Comparison of ENCODE assay signal across 31 cellular contexts in the genomic region with DNA sequence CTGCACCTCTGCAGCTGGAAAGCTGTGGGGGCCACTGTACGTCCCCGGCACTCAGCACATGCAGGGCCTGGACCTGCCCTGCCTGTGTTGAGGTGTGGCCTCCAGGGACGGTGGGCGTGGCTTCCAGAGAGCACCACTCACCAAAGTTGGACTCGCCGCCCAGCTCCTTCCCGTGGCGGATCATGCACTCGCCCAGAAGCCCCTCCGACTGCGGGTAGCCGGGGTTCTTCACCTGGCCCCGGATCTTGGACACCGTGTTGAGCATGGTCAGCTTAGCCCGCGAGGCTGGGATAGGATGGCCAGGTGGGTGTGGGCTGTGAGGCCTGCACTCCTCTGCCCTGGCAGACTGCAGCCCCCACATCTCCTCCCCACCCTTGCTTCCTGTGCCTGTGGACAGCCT. TPM values are rescaled to one million over a fixed set of nuclear protein-coding genes. Genes with fewer than 3 reads are reported as not detected.
DNase-seq lines count a peak whose midpoint lies in the region; ATAC-seq and TF ChIP-seq lines count a peak whose summit lies in the region.
"Had no signal": no experiment of that assay in that cellular context is flagged by ENCODE, and none has a peak within 500 bp of the region (broad histone marks: within the 10 kb centered on the region; RNA-seq: fewer than 3 reads in every experiment).

No MANE protein-coding gene starts in this region.

- H2AFZ ChIP-seq in GM23338 = no peak overlapping the region
- H2AFZ ChIP-seq in neuronal stem cell (ENCODE audit: low read length) = no peak overlapping the region
- H2AFZ ChIP-seq: hepatocyte had no signal

- H2BK120ac ChIP-seq in neuronal stem cell (ENCODE audit: low read depth, low read length) = no peak overlapping the region

- no peaks in the 10 kb centered on the region for H3K27me3 ChIP-seq in GM23338 (ENCODE audit: insufficient read depth)
- H3K27me3 ChIP-seq in neuronal stem cell (ENCODE audit: control insufficient read depth in 3 of 3, insufficient read depth in 3 of 3, low read depth in 1 of 3, low read length in 3 of 3) = no peaks in the 10 kb centered on the region
- H3K27me3 ChIP-seq: BLaER1 treated with 17β-estradiol and CSF1 and Interleukin-3, amounts not matched to agents 10 nM and 100 nM; hepatocyte; sigmoid colon; SJCRH30 had no signal

- peaks cover 38% of the 10 kb centered on the region for H3K79me1 ChIP-seq in neuronal stem cell (ENCODE audit: low read depth, low read length)

- ATAC-seq in GM23338 (no peak), left lobe of liver (no peak)
- ATAC-seq: natural killer cell treated with Interleukin-12 subunit alpha and Interleukin-12 subunit beta and Interleukin-15 and Interleukin-18, amount 100 ng/mL, for 72 hours had no signal

- H3K79me2 ChIP-seq in GM23338 (replicated peaks; ENCODE audit: insufficient read depth) = peaks cover 11% of the 10 kb centered on the region; the same call in 1 of the 2 replicates

- DNase-seq in GM23338 (ENCODE audit: low spot score) (no peak), chondrocyte (ENCODE audit: low spot score) (peak; percentile 90), neuronal stem cell (ENCODE audit: low spot score) (no peak), superior temporal gyrus (ENCODE audit: extremely low spot score) (no peak), left lobe of liver (ENCODE audit: low spot score) (no peak)
- no peak for DNase-seq in effector CD8-positive, alpha-beta T cell (lab: John Stamatoyannopoulos, UW)
- DNase-seq: ACHN; activated CD4-positive, alpha-beta T cell treated with anti-CD3 and anti-CD28 coated beads for 4 hours; activated CD8-positive, alpha-beta memory T cell treated with anti-CD3 and anti-CD28 coated beads for 24 hours; activated naive CD4-positive, alpha-beta T cell treated with anti-CD3 and anti-CD28 coated beads, Interleukin-2, amount 50 U/mL, for 16 hours; activated T-cell treated with anti-CD3 and anti-CD28 coated beads for 4 hours; amygdala; Caco-2; DMS53; effector CD4-positive, alpha-beta T cell; mammary epithelial cell; NCI-H2107; NCI-H446; NCI-H774; sigmoid colon; SJCRH30; stimulated activated CD4-positive, alpha-beta T cell treated with anti-CD3 and anti-CD28 coated beads, Interleukin-4, amount 100 ng/mL, for 24 hours; substantia nigra; T-helper 9 cell; WERI-Rb-1 had no signal

- H3K27ac Mint-ChIP-seq in GM23338 = no peak overlapping the region
- no peak overlapping the region for H3K27ac Mint-ChIP-seq in chondrocyte (ENCODE audit: unreplicated experiment)
- H3K27ac Mint-ChIP-seq: activated T-helper 2 cell treated with anti-CD3 and anti-CD28 coated beads, Interferon-gamma antibody, Interleukin-2, Interleukin-4, amounts not matched to agents 10 μg/mL and 5 μg/mL and 100 μg/mL, durations not matched to agents 14 hours and 24 hours and 36 hours; type B pancreatic cell had no signal

- peak overlapping the region; percentile 64 for H3K18ac ChIP-seq in neuronal stem cell (ENCODE audit: low read length)

- H2AK5ac ChIP-seq in neuronal stem cell (ENCODE audit: low read depth, low read length) = peak overlapping the region; percentile 14

- no peaks in the 10 kb centered on the region for H3K9me2 ChIP-seq in GM23338 (ENCODE audit: insufficient read depth)

- no peak overlapping the region for H3K4ac ChIP-seq in neuronal stem cell (ENCODE audit: low read length)

- H3K36me3 Mint-ChIP-seq in GM23338 (ENCODE audit: low read depth) = peaks cover 15% of the 10 kb centered on the region
- peaks cover 5% of the 10 kb centered on the region for H3K36me3 Mint-ChIP-seq in chondrocyte (ENCODE audit: low read depth)
- H3K36me3 Mint-ChIP-seq: natural killer cell treated with Interleukin-12 subunit alpha and Interleukin-12 subunit beta and Interleukin-15 and Interleukin-18, amount 100 ng/mL, for 72 hours; type B pancreatic cell had no signal

- H2BK12ac ChIP-seq in neuronal stem cell (ENCODE audit: low read length) = no peak overlapping the region

- H3K4me1 Mint-ChIP-seq in GM23338 (peaks cover 22% of the 10 kb centered on the region), chondrocyte (ENCODE audit: low read depth) (peaks cover 24% of the 10 kb centered on the region)

- H3K4me3 Mint-ChIP-seq in GM23338 (no peak overlapping the region), chondrocyte (ENCODE audit: unreplicated experiment) (no peak overlapping the region)
- H3K4me3 Mint-ChIP-seq: natural killer cell treated with Interleukin-12 subunit alpha and Interleukin-12 subunit beta and Interleukin-15 and Interleukin-18, amount 100 ng/mL, for 72 hours; type B pancreatic cell had no signal

- H3K9me3 Mint-ChIP-seq in GM23338 (no peaks in the 10 kb centered on the region), chondrocyte (ENCODE audit: low read depth) (no peaks in the 10 kb centered on the region)
- H3K9me3 Mint-ChIP-seq: activated T-helper 2 cell treated with anti-CD3 and anti-CD28 coated beads, Interferon-gamma antibody, Interleukin-2, Interleukin-4, amounts not matched to agents 10 μg/mL and 5 μg/mL and 100 μg/mL, durations not matched to agents 14 hours and 24 hours and 36 hours; natural killer cell treated with Interleukin-12 subunit alpha and Interleukin-12 subunit beta and Interleukin-15 and Interleukin-18, amount 100 ng/mL, for 72 hours; type B pancreatic cell had no signal

- H3K4me1 ChIP-seq in GM23338 (ENCODE audit: insufficient read depth) = peaks cover 10% of the 10 kb centered on the region
- H3K4me1 ChIP-seq in neuronal stem cell (ENCODE audit: control insufficient read depth in 2 of 2, insufficient read depth in 1 of 2, low read depth in 1 of 2, low read length in 2 of 2) = peaks cover 8 to 19% of the 10 kb centered on the region in 2 donors

- peak overlapping the region; percentile 53 for H2BK5ac ChIP-seq in neuronal stem cell (ENCODE audit: low read length)

- peak overlapping the region; percentile 89 for H3K23ac ChIP-seq in neuronal stem cell (ENCODE audit: low read depth, low read length, poor library complexity)

- H3K27ac ChIP-seq in GM23338 (ENCODE audit: low read depth) (no peak overlapping the region), neuronal stem cell (replicated peaks; ENCODE audit: low read length) (no peak overlapping the region)
- H3K27ac ChIP-seq: epithelial cell of prostate, hepatocyte, sigmoid colon, SJCRH30, WERI-Rb-1 had no signal

- H3F3A ChIP-seq in GM23338 (replicated peaks; ENCODE audit: low read depth) = peaks cover 22% of the 10 kb centered on the region

- H3K27me3 Mint-ChIP-seq in GM23338 (ENCODE audit: insufficient read depth, low read depth, poor library complexity) = peaks cover 37% of the 10 kb centered on the region
- no peaks in the 10 kb centered on the region for H3K27me3 Mint-ChIP-seq in chondrocyte (ENCODE audit: low read depth)
- H3K27me3 Mint-ChIP-seq: natural killer cell treated with Interleukin-12 subunit alpha and Interleukin-12 subunit beta and Interleukin-15 and Interleukin-18, amount 100 ng/mL, for 72 hours; type B pancreatic cell had no signal

- H3K14ac ChIP-seq in neuronal stem cell (ENCODE audit: low read length) = no peak overlapping the region

- TF ChIP-seq CTCF in GM23338 (conservative IDR thresholded peaks at IDR 0.05; ENCODE audit: low read depth in 2 of 2) = no peak
- TF ChIP-seq CTCF in chondrocyte (IDR thresholded peaks at IDR 0.05) = no peak

- WGBS in neuronal stem cell (ENCODE audit: extremely low coverage in 2 of 2, insufficient read length in 2 of 2, insufficient replicate concordance in 1 of 2), 2 donors = no CpG with 5 or more reads among the region's 16 CpGs

- no peak overlapping the region for H2BK15ac ChIP-seq in neuronal stem cell (ENCODE audit: low read length)

- peaks cover 11% of the 10 kb centered on the region; the same call in 1 of the 2 replicates for H4K20me1 ChIP-seq in GM23338 (replicated peaks; ENCODE audit: insufficient read depth)

- no peak overlapping the region for H4K91ac ChIP-seq in neuronal stem cell (ENCODE audit: low read depth, low read length, poor library complexity)

- no peak overlapping the region for H4K8ac ChIP-seq in neuronal stem cell (ENCODE audit: low read depth, low read length)

- no peak overlapping the region for H3K4me3 ChIP-seq in GM23338
- no peak overlapping the region for H3K4me3 ChIP-seq in neuronal stem cell (ENCODE audit: low read length in 2 of 2)
- H3K4me3 ChIP-seq: BLaER1 treated with 17β-estradiol and CSF1 and Interleukin-3, amounts not matched to agents 10 nM and 100 nM; hepatocyte; sigmoid colon; SJCRH30 had no signal

- H3K4me2 ChIP-seq in GM23338 = no peak overlapping the region
- no peak overlapping the region for H3K4me2 ChIP-seq in neuronal stem cell (ENCODE audit: insufficient read depth, low read length, poor library complexity, severe bottlenecking)
- H3K4me2 ChIP-seq: hepatocyte had no signal

- no peaks in the 10 kb centered on the region for H3K36me3 ChIP-seq in GM23338 (ENCODE audit: insufficient read depth)
- H3K36me3 ChIP-seq in neuronal stem cell (replicated peaks in 1 of 2; ENCODE audit: control insufficient read depth in 2 of 2, insufficient read depth in 2 of 2, low read length in 2 of 2) = peaks cover 45 to 74% of the 10 kb centered on the region in 2 donors

- peak overlapping the region; percentile 63 for H3K9ac ChIP-seq in neuronal stem cell (ENCODE audit: low read depth, low read length, poor library complexity)

- no peaks in the 10 kb centered on the region for H3K9me3 ChIP-seq in neuronal stem cell (replicated peaks in 1 of 2; ENCODE audit: control insufficient read depth in 2 of 2, insufficient read depth in 1 of 2, low read depth in 1 of 2, low read length in 2 of 2)
- H3K9me3 ChIP-seq: BLaER1 treated with 17β-estradiol and CSF1 and Interleukin-3, amounts not matched to agents 10 nM and 100 nM; Caco-2; sigmoid colon; SJCRH30 had no signal

RNA-seq across cellular contexts. Expression of a gene that starts 22.0 kb away (rescaled TPM):
- 9.1 and 15.6 TPM in 2 replicates for total RNA-seq in GM23338 (2014; rRNA removed; shearing (Covaris generic))
- 11.8 and 22.5 TPM in 2 replicates for polyA plus RNA-seq in GM23338 (2016; fragmentation: Nextera tagmentation; extraction: Ambion mirVana)
- total RNA-seq in chondrocyte = 13.6 to 14.9 TPM (median 14.1 TPM) in 3 replicates
- 20.6 TPM for polyA plus RNA-seq in neuronal stem cell (2013, experiment 1 of 2)
- polyA plus RNA-seq in neuronal stem cell (2013, experiment 2 of 2) = 22.4 TPM
- total RNA-seq in left lobe of liver = 24.2 TPM

RNA-seq across cellular contexts. Expression of a gene that starts 26.7 kb away (rescaled TPM):
- total RNA-seq in GM23338 (2014; rRNA removed; shearing (Covaris generic)) = 9.2 and 15.1 TPM in 2 replicates
- polyA plus RNA-seq in GM23338 (2016; fragmentation: Nextera tagmentation; extraction: Ambion mirVana) = 20.7 and 21.7 TPM in 2 replicates
- total RNA-seq in chondrocyte (0.85 to 2.0 TPM (median 1.0 TPM) in 3 replicates), left lobe of liver (31.8 TPM)
- polyA plus RNA-seq in neuronal stem cell (2013, experiment 1 of 2) = 6.4 TPM
- 7.4 TPM for polyA plus RNA-seq in neuronal stem cell (2013, experiment 2 of 2)

RNA-seq across cellular contexts. Expression of a gene that starts 35.0 kb away (rescaled TPM):
- total RNA-seq in GM23338 (2014; rRNA removed; shearing (Covaris generic)) = 85.8 and 89.5 TPM in 2 replicates
- 73.1 and 75.6 TPM in 2 replicates for polyA plus RNA-seq in GM23338 (2016; fragmentation: Nextera tagmentation; extraction: Ambion mirVana)
- total RNA-seq in chondrocyte = 96.3 to 103 TPM (median 96.6 TPM) in 3 replicates
- 88.3 TPM for polyA plus RNA-seq in neuronal stem cell (2013, experiment 1 of 2)
- 86.1 TPM for polyA plus RNA-seq in neuronal stem cell (2013, experiment 2 of 2)
- 30.2 TPM for total RNA-seq in left lobe of liver

RNA-seq across cellular contexts. Expression of a gene that starts 37.1 kb away (rescaled TPM):
- total RNA-seq in GM23338 (2014; rRNA removed; shearing (Covaris generic)) = 84.1 and 113 TPM in 2 replicates
- polyA plus RNA-seq in GM23338 (2016; fragmentation: Nextera tagmentation; extraction: Ambion mirVana) = 109 and 125 TPM in 2 replicates
- total RNA-seq in chondrocyte (6.6 to 20.5 TPM (median 7.1 TPM) in 3 replicates), left lobe of liver (3.3 TPM)
- 59.2 TPM for polyA plus RNA-seq in neuronal stem cell (2013, experiment 1 of 2)
- polyA plus RNA-seq in neuronal stem cell (2013, experiment 2 of 2) = 56.4 TPM
